ENCODE assay signal across 1 cellular context in the genomic region with DNA sequence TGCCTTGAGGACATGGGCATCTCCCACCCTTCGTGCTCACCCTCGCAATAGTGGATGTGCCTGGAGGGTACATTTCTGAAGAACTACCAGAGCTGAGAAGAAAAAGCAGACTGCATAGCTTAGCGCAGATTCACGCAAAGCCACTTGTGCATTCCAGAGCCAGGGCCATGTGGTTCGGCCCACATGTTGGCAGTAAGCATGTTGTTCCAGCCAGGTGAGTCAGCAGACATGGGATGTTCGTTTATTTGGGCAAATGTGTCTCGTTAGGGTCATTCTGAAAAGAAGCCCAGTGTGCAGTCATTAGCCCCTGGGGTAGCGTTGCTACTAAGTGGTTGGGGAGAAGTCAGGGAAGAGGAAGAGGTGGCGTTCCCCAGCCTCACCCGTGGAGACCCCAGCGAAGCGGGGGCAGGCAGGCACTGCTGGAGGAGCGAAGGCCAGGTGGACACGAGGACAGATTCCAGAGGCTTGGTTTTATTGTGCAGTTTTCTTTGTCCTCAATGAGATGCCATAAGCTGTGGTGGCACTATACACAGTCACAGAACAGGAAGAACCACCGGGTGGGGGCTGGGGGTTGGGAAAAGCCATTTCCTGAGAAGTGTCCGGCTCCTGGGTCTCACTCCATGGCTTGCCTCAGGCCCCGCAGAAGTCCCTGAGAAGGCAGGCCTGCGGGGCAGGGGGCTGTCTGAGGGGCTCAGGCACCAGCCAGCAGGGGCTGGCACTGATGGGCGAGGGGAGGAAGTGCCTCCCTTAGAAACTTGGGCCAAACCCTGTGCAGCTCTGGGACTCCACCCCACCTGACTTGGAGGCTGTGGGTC.
A peak's percentile ranks its signal among the peaks of the same experiment; 100 is the strongest.
TF ChIP-seq lines count a peak whose summit lies in the region.

No MANE protein-coding gene starts in this region.

TF ChIP-seq in WTC11, 78 proteins besides CTCF, POLR2A, EP300 and RAD21 (continued from another document):
- TF ChIP-seq, protein P1, sequence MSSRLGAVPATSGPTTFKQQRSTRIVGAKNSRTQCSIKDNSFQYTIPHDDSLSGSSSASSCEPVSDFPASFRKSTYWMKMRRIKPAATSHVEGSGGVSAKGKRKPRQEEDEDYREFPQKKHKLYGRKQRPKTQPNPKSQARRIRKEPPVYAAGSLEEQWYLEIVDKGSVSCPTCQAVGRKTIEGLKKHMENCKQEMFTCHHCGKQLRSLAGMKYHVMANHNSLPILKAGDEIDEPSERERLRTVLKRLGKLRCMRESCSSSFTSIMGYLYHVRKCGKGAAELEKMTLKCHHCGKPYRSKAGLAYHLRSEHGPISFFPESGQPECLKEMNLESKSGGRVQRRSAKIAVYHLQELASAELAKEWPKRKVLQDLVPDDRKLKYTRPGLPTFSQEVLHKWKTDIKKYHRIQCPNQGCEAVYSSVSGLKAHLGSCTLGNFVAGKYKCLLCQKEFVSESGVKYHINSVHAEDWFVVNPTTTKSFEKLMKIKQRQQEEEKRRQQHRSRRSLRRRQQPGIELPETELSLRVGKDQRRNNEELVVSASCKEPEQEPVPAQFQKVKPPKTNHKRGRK (CRISPR knock-in tag; IDR thresholded peaks at IDR 0.05; ENCODE audit: borderline replicate concordance), result no peak
- TF ChIP-seq FOXJ3 (CRISPR knock-in tag; IDR thresholded peaks at IDR 0.05; ENCODE audit: borderline replicate concordance) (no peak), MYBL2 (CRISPR knock-in tag; IDR thresholded peaks at IDR 0.05) (no peak), ZNF219 (CRISPR knock-in tag; IDR thresholded peaks at IDR 0.05; ENCODE audit: borderline replicate concordance) (no peak), ZBTB21 (CRISPR knock-in tag; IDR thresholded peaks at IDR 0.05; ENCODE audit: borderline replicate concordance) (no peak; the same call in 1 of the 2 replicates), ZNF423 (CRISPR knock-in tag; IDR thresholded peaks at IDR 0.05) (no peak), KAT7 (CRISPR knock-in tag; IDR thresholded peaks at IDR 0.05; ENCODE audit: borderline replicate concordance) (no peak), IRF2 (CRISPR knock-in tag; IDR thresholded peaks at IDR 0.05; ENCODE audit: borderline replicate concordance, low read depth) (no peak), GTF2I (CRISPR knock-in tag; conservative IDR thresholded peaks at IDR 0.05) (no peak), FOXK1 (CRISPR knock-in tag; IDR thresholded peaks at IDR 0.05) (peak; percentile 42; the same call in 1 of the 2 replicates), ESRRA (CRISPR knock-in tag; IDR thresholded peaks at IDR 0.05; ENCODE audit: borderline replicate concordance) (no peak), ZNF263 (CRISPR knock-in tag; IDR thresholded peaks at IDR 0.05; ENCODE audit: low read depth) (no peak), CREB1 (CRISPR knock-in tag; IDR thresholded peaks at IDR 0.05) (peak; percentile 53; the same call in 1 of the 2 replicates), NFATC4 (CRISPR knock-in tag; IDR thresholded peaks at IDR 0.05) (no peak)
- TF ChIP-seq, protein P2, sequence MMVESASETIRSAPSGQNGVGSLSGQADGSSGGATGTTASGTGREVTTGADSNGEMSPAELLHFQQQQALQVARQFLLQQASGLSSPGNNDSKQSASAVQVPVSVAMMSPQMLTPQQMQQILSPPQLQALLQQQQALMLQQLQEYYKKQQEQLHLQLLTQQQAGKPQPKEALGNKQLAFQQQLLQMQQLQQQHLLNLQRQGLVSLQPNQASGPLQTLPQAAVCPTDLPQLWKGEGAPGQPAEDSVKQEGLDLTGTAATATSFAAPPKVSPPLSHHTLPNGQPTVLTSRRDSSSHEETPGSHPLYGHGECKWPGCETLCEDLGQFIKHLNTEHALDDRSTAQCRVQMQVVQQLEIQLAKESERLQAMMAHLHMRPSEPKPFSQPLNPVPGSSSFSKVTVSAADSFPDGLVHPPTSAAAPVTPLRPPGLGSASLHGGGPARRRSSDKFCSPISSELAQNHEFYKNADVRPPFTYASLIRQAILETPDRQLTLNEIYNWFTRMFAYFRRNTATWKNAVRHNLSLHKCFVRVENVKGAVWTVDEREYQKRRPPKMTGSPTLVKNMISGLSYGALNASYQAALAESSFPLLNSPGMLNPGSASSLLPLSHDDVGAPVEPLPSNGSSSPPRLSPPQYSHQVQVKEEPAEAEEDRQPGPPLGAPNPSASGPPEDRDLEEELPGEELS (CRISPR knock-in tag; IDR thresholded peaks at IDR 0.05), result no peak
- TF ChIP-seq, protein P3, sequence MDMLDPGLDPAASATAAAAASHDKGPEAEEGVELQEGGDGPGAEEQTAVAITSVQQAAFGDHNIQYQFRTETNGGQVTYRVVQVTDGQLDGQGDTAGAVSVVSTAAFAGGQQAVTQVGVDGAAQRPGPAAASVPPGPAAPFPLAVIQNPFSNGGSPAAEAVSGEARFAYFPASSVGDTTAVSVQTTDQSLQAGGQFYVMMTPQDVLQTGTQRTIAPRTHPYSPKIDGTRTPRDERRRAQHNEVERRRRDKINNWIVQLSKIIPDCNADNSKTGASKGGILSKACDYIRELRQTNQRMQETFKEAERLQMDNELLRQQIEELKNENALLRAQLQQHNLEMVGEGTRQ (CRISPR knock-in tag; IDR thresholded peaks at IDR 0.05), result no peak
- TF ChIP-seq, protein P4, sequence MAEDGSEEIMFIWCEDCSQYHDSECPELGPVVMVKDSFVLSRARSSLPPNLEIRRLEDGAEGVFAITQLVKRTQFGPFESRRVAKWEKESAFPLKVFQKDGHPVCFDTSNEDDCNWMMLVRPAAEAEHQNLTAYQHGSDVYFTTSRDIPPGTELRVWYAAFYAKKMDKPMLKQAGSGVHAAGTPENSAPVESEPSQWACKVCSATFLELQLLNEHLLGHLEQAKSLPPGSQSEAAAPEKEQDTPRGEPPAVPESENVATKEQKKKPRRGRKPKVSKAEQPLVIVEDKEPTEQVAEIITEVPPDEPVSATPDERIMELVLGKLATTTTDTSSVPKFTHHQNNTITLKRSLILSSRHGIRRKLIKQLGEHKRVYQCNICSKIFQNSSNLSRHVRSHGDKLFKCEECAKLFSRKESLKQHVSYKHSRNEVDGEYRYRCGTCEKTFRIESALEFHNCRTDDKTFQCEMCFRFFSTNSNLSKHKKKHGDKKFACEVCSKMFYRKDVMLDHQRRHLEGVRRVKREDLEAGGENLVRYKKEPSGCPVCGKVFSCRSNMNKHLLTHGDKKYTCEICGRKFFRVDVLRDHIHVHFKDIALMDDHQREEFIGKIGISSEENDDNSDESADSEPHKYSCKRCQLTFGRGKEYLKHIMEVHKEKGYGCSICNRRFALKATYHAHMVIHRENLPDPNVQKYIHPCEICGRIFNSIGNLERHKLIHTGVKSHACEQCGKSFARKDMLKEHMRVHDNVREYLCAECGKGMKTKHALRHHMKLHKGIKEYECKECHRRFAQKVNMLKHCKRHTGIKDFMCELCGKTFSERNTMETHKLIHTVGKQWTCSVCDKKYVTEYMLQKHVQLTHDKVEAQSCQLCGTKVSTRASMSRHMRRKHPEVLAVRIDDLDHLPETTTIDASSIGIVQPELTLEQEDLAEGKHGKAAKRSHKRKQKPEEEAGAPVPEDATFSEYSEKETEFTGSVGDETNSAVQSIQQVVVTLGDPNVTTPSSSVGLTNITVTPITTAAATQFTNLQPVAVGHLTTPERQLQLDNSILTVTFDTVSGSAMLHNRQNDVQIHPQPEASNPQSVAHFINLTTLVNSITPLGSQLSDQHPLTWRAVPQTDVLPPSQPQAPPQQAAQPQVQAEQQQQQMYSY (CRISPR knock-in tag; IDR thresholded peaks at IDR 0.05), result peak; percentile 84
- TF ChIP-seq, protein P5, sequence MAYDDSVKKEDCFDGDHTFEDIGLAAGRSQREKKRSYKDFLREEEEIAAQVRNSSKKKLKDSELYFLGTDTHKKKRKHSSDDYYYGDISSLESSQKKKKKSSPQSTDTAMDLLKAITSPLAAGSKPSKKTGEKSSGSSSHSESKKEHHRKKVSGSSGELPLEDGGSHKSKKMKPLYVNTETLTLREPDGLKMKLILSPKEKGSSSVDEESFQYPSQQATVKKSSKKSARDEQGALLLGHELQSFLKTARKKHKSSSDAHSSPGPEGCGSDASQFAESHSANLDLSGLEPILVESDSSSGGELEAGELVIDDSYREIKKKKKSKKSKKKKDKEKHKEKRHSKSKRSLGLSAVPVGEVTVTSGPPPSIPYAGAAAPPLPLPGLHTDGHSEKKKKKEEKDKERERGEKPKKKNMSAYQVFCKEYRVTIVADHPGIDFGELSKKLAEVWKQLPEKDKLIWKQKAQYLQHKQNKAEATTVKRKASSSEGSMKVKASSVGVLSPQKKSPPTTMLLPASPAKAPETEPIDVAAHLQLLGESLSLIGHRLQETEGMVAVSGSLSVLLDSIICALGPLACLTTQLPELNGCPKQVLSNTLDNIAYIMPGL (CRISPR knock-in tag; IDR thresholded peaks at IDR 0.05), result 0 out of 2 replicates have a peak, but pooled peaks have one; percentile 25
- TF ChIP-seq, protein P6, sequence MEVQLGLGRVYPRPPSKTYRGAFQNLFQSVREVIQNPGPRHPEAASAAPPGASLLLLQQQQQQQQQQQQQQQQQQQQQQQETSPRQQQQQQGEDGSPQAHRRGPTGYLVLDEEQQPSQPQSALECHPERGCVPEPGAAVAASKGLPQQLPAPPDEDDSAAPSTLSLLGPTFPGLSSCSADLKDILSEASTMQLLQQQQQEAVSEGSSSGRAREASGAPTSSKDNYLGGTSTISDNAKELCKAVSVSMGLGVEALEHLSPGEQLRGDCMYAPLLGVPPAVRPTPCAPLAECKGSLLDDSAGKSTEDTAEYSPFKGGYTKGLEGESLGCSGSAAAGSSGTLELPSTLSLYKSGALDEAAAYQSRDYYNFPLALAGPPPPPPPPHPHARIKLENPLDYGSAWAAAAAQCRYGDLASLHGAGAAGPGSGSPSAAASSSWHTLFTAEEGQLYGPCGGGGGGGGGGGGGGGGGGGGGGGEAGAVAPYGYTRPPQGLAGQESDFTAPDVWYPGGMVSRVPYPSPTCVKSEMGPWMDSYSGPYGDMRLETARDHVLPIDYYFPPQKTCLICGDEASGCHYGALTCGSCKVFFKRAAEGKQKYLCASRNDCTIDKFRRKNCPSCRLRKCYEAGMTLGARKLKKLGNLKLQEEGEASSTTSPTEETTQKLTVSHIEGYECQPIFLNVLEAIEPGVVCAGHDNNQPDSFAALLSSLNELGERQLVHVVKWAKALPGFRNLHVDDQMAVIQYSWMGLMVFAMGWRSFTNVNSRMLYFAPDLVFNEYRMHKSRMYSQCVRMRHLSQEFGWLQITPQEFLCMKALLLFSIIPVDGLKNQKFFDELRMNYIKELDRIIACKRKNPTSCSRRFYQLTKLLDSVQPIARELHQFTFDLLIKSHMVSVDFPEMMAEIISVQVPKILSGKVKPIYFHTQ (CRISPR knock-in tag; IDR thresholded peaks at IDR 0.05), result no peak
- TF ChIP-seq, protein P7, sequence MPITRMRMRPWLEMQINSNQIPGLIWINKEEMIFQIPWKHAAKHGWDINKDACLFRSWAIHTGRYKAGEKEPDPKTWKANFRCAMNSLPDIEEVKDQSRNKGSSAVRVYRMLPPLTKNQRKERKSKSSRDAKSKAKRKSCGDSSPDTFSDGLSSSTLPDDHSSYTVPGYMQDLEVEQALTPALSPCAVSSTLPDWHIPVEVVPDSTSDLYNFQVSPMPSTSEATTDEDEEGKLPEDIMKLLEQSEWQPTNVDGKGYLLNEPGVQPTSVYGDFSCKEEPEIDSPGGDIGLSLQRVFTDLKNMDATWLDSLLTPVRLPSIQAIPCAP (CRISPR knock-in tag; IDR thresholded peaks at IDR 0.05), result no peak
- TF ChIP-seq, protein P8, sequence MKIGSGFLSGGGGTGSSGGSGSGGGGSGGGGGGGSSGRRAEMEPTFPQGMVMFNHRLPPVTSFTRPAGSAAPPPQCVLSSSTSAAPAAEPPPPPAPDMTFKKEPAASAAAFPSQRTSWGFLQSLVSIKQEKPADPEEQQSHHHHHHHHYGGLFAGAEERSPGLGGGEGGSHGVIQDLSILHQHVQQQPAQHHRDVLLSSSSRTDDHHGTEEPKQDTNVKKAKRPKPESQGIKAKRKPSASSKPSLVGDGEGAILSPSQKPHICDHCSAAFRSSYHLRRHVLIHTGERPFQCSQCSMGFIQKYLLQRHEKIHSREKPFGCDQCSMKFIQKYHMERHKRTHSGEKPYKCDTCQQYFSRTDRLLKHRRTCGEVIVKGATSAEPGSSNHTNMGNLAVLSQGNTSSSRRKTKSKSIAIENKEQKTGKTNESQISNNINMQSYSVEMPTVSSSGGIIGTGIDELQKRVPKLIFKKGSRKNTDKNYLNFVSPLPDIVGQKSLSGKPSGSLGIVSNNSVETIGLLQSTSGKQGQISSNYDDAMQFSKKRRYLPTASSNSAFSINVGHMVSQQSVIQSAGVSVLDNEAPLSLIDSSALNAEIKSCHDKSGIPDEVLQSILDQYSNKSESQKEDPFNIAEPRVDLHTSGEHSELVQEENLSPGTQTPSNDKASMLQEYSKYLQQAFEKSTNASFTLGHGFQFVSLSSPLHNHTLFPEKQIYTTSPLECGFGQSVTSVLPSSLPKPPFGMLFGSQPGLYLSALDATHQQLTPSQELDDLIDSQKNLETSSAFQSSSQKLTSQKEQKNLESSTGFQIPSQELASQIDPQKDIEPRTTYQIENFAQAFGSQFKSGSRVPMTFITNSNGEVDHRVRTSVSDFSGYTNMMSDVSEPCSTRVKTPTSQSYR (CRISPR knock-in tag; IDR thresholded peaks at IDR 0.05), result peak; percentile 15; the same call in 1 of the 2 replicates
- TF ChIP-seq, protein P9, sequence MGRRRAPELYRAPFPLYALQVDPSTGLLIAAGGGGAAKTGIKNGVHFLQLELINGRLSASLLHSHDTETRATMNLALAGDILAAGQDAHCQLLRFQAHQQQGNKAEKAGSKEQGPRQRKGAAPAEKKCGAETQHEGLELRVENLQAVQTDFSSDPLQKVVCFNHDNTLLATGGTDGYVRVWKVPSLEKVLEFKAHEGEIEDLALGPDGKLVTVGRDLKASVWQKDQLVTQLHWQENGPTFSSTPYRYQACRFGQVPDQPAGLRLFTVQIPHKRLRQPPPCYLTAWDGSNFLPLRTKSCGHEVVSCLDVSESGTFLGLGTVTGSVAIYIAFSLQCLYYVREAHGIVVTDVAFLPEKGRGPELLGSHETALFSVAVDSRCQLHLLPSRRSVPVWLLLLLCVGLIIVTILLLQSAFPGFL (CRISPR knock-in tag; IDR thresholded peaks at IDR 0.05; ENCODE audit: borderline replicate concordance), result no peak
- TF ChIP-seq, protein P10, sequence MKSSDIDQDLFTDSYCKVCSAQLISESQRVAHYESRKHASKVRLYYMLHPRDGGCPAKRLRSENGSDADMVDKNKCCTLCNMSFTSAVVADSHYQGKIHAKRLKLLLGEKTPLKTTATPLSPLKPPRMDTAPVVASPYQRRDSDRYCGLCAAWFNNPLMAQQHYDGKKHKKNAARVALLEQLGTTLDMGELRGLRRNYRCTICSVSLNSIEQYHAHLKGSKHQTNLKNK (CRISPR knock-in tag; IDR thresholded peaks at IDR 0.05), result no peak
- TF ChIP-seq, protein P11, sequence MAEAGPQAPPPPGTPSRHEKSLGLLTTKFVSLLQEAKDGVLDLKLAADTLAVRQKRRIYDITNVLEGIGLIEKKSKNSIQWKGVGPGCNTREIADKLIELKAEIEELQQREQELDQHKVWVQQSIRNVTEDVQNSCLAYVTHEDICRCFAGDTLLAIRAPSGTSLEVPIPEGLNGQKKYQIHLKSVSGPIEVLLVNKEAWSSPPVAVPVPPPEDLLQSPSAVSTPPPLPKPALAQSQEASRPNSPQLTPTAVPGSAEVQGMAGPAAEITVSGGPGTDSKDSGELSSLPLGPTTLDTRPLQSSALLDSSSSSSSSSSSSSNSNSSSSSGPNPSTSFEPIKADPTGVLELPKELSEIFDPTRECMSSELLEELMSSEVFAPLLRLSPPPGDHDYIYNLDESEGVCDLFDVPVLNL (CRISPR knock-in tag; IDR thresholded peaks at IDR 0.05; ENCODE audit: borderline replicate concordance, low read depth), result no peak
